Comparison of ENCODE assay signal across 8 cellular contexts in genomic region chr14:69090187-69090789, GRCh38.
A peak's percentile ranks its signal among the peaks of the same experiment; 100 is the strongest.
DNase-seq lines count a peak whose midpoint lies in the region; ATAC-seq and TF ChIP-seq lines count a peak whose summit lies in the region.

No MANE protein-coding gene starts in this region.

- no peaks in the 10 kb centered on the region for H3K27me3 ChIP-seq in CD4-positive, alpha-beta T cell (ENCODE audit: control insufficient read depth, insufficient read depth, low read length)
- H3K27me3 ChIP-seq in GM23338 (ENCODE audit: insufficient read depth) (no peaks in the 10 kb centered on the region), RWPE2 (ENCODE audit: insufficient read depth, poor library complexity, severe bottlenecking) (no peaks in the 10 kb centered on the region), neutrophil (no peaks in the 10 kb centered on the region)

- intact Hi-C loops in CD4-positive, alpha-beta T cell (cut with DNase I, micrococcal nuclease), result loop anchor here (1.0 to 5.0 kb wide), 3 partner anchors 179 to 228 kb away; no protein-coding TSS in a partner anchor

- H3K36me3 ChIP-seq in GM23338 (ENCODE audit: insufficient read depth), result no peaks in the 10 kb centered on the region
- peaks cover 62% of the 10 kb centered on the region for H3K36me3 ChIP-seq in RWPE2 (ENCODE audit: low read depth)
- H3K36me3 ChIP-seq in neutrophil, result peaks cover 6% of the 10 kb centered on the region

- H3K27ac Mint-ChIP-seq in CD4-positive, alpha-beta T cell, result no peak overlapping the region
- no peak overlapping the region for H3K27ac Mint-ChIP-seq in GM23338
- no peak overlapping the region for H3K27ac Mint-ChIP-seq in effector memory CD8-positive, alpha-beta T cell

- no peak overlapping the region for H3K27ac ChIP-seq in CD4-positive, alpha-beta T cell (ENCODE audit: low read depth, low read length)
- no peak overlapping the region for H3K27ac ChIP-seq in GM23338 (ENCODE audit: low read depth)
- H3K27ac ChIP-seq in RWPE2 (ENCODE audit: poor library complexity, severe bottlenecking), result peak overlapping the region; percentile 65
- H3K27ac ChIP-seq in neutrophil, result no peak overlapping the region

- H3K4me3 ChIP-seq in GM23338 (no peak overlapping the region), RWPE2 (ENCODE audit: severe bottlenecking) (no peak overlapping the region), neutrophil (ENCODE audit: low read depth in 1 of 2, low read length in 1 of 2) (no peak overlapping the region)

- ATAC-seq in CD4-positive, alpha-beta T cell (ENCODE audit: poor library complexity), result peak; percentile 79
- ATAC-seq in GM23338, result peak; percentile 82
- ATAC-seq in RWPE2 (ENCODE audit: low read depth), result peak; percentile 74
- ATAC-seq in effector memory CD8-positive, alpha-beta T cell (replicated peaks), result peak; percentile 46
- ATAC-seq in GM21528 (IDR thresholded peaks at IDR 0.05; ENCODE audit: low FRiP score, unreplicated experiment), result no peak

- peak in 8 of 10 experiments; percentile 2 to 20 (median 8) for DNase-seq in CD4-positive, alpha-beta T cell
- DNase-seq in GM23338 (ENCODE audit: low spot score) (peak; percentile 71), RWPE2 (ENCODE audit: low spot score) (no peak), GOT3 (lab: John Stamatoyannopoulos, UW) (no peak)
- no peak for DNase-seq in effector memory CD8-positive, alpha-beta T cell
- DNase-seq in activated effector memory CD4-positive, alpha-beta T cell treated with anti-CD3 and anti-CD28 coated beads, Interleukin-2, amount 50 U/mL, for 16 hours, result no peak

- H3K79me2 ChIP-seq in GM23338 (replicated peaks; ENCODE audit: insufficient read depth), result no peaks in the 10 kb centered on the region

- no peaks in the 10 kb centered on the region for H3K27me3 Mint-ChIP-seq in CD4-positive, alpha-beta T cell
- H3K27me3 Mint-ChIP-seq in GM23338 (ENCODE audit: insufficient read depth, low read depth, poor library complexity), result no peaks in the 10 kb centered on the region
- no peaks in the 10 kb centered on the region for H3K27me3 Mint-ChIP-seq in effector memory CD8-positive, alpha-beta T cell

- no peaks in the 10 kb centered on the region for H3K9me3 Mint-ChIP-seq in CD4-positive, alpha-beta T cell
- no peaks in the 10 kb centered on the region for H3K9me3 Mint-ChIP-seq in GM23338
- no peaks in the 10 kb centered on the region for H3K9me3 Mint-ChIP-seq in effector memory CD8-positive, alpha-beta T cell

- no peaks in the 10 kb centered on the region for H3F3A ChIP-seq in GM23338 (replicated peaks; ENCODE audit: low read depth)

- peaks cover 10% of the 10 kb centered on the region for H3K4me1 Mint-ChIP-seq in CD4-positive, alpha-beta T cell (ENCODE audit: low read depth)
- H3K4me1 Mint-ChIP-seq in GM23338, result peaks cover 10% of the 10 kb centered on the region
- peaks cover 7 to 8% of the 10 kb centered on the region in 2 donors for H3K4me1 Mint-ChIP-seq in effector memory CD8-positive, alpha-beta T cell (ENCODE audit: low read depth in 2 of 2)

- H3K9me3 ChIP-seq in CD4-positive, alpha-beta T cell (ENCODE audit: control insufficient read depth, low read length), result no peaks in the 10 kb centered on the region
- H3K9me3 ChIP-seq in RWPE2 (ENCODE audit: severe bottlenecking) (no peaks in the 10 kb centered on the region), neutrophil (no peaks in the 10 kb centered on the region)

- CTCF ChIA-PET in CD4-positive, alpha-beta T cell (lab: Charles Lee), result interaction anchor here (0.5 to 1.7 kb wide), 7 partner anchors 9 to 227 kb away, joined by 3 to 8 read pairs (median 4); no protein-coding TSS in a partner anchor

- peaks cover 91% of the 10 kb centered on the region for H3K36me3 Mint-ChIP-seq in CD4-positive, alpha-beta T cell (ENCODE audit: low read depth)
- no peaks in the 10 kb centered on the region for H3K36me3 Mint-ChIP-seq in GM23338 (ENCODE audit: low read depth)
- peaks cover 32% of the 10 kb centered on the region for H3K36me3 Mint-ChIP-seq in effector memory CD8-positive, alpha-beta T cell (ENCODE audit: insufficient read depth)

- no peaks in the 10 kb centered on the region for H4K20me1 ChIP-seq in GM23338 (replicated peaks; ENCODE audit: insufficient read depth)

- no peak overlapping the region for H2AFZ ChIP-seq in GM23338

- no peaks in the 10 kb centered on the region for H3K9me2 ChIP-seq in GM23338 (ENCODE audit: insufficient read depth)

- POLR2A ChIA-PET in CD4-positive, alpha-beta T cell (lab: Charles Lee), result interaction anchor here (0.5 to 1.4 kb wide), 2 partner anchors 227 to 296 kb away, joined by 3 to 4 read pairs; no protein-coding TSS in a partner anchor

- TF ChIP-seq CTCF in CD4-positive, alpha-beta T cell (IDR thresholded peaks at IDR 0.05), result peak; percentile 66
- TF ChIP-seq CTCF in GM23338 (conservative IDR thresholded peaks at IDR 0.05; ENCODE audit: low read depth in 2 of 2), result peak; percentile 82 to 92
- peak; percentile 98 for TF ChIP-seq CTCF in RWPE2 (IDR thresholded peaks at IDR 0.05; ENCODE audit: poor library complexity, severe bottlenecking)
- peak; percentile 69 for TF ChIP-seq CTCF in neutrophil (IDR thresholded peaks at IDR 0.05)

- H3K4me3 Mint-ChIP-seq in CD4-positive, alpha-beta T cell, result no peak overlapping the region
- H3K4me3 Mint-ChIP-seq in GM23338, result no peak overlapping the region
- H3K4me3 Mint-ChIP-seq in effector memory CD8-positive, alpha-beta T cell, result no peak overlapping the region

- H3K4me2 ChIP-seq in GM23338, result no peak overlapping the region

- H3K4me1 ChIP-seq in GM23338 (ENCODE audit: insufficient read depth) (peaks cover 11% of the 10 kb centered on the region), RWPE2 (ENCODE audit: insufficient read depth, poor library complexity, severe bottlenecking) (peaks cover 32% of the 10 kb centered on the region), neutrophil (ENCODE audit: control insufficient read depth in 1 of 2, insufficient read depth in 1 of 2, low read depth in 1 of 2, low read length in 1 of 2) (peaks cover 23 to 28% of the 10 kb centered on the region in 2 experiments)

TF ChIP-seq in GM23338, 12 proteins besides CTCF, POLR2A, EP300 and RAD21 (continues in another document):
- TF ChIP-seq STAT1 (IDR thresholded peaks at IDR 0.05; ENCODE audit: unreplicated experiment) (no peak), ETS1 (IDR thresholded peaks at IDR 0.05) (no peak), REST (IDR thresholded peaks at IDR 0.05; ENCODE audit: unreplicated experiment) (no peak), CREB1 (CRISPR knock-in tag; IDR thresholded peaks at IDR 0.05; ENCODE audit: low read depth) (no peak)

Comparison
In these comparisons a context has a peak if more than half of its experiments do, and no peak if none do; other contexts are left out.
1. DNase-seq: peak in CD4-positive, alpha-beta T cell (8 of 10) and GM23338 (single experiment); none in RWPE2 (single experiment), effector memory CD8-positive, alpha-beta T cell (0 of 3), GOT3 (single experiment) and activated effector memory CD4-positive, alpha-beta T cell treated with anti-CD3 and anti-CD28 coated beads, Interleukin-2, amount 50 U/mL, for 16 hours (single experiment).
2. Peak in every context shown above with its lines, with median percentiles within 50 percentile points of each other: CTCF ChIP-seq.